28 cellular contexts compared by ENCODE assay signal in the genomic region with DNA sequence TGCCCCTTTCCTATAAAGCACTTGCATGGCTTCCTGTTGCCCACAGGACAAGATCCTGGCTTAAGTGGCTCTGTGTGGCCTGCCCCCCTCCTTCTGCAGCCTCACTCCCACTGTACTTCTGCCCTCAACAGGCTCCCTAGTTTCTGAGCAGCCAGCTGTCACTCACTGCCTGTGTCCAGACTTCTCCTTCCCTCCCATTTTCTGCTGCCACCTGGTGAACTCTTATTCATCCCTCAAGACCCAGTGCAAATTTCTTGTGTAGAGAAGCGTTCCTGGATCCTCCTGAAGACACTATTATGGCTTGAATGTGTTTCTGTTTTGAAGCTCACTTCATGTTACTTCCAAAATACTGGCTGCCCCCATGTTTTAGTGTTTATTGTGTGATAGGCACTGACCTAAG.
"Had no signal": no experiment of that assay in that cellular context is flagged by ENCODE, and none has a peak within 500 bp of the region (broad histone marks: within the 10 kb centered on the region; RNA-seq: fewer than 3 reads in every experiment).

No MANE protein-coding gene starts in this region.

- ATAC-seq: activated CD8-positive, alpha-beta memory T cell treated with anti-CD3 and anti-CD28 coated beads, Interleukin-2, amount 10 ng/mL, durations not matched to agents 7 days and 5 days; activated CD8-positive, alpha-beta T cell treated with anti-CD3 and anti-CD28 coated beads, Interleukin-2, amount 10 ng/mL, durations not matched to agents 7 days and 5 days; activated T-cell treated with anti-CD3 and anti-CD28 coated beads, Interleukin-2, amount 50 U/mL, for 72 hours; left cardiac atrium; left ventricle myocardium superior; natural killer cell; right lobe of liver; stimulated activated naive CD8-positive, alpha-beta T cell treated with anti-CD3 and anti-CD28 coated beads, Interleukin-15, amount 100 ng/mL, for 72 hours; WTC11 had no signal

- H3K36me3 Mint-ChIP-seq: activated CD8-positive, alpha-beta memory T cell treated with anti-CD3 and anti-CD28 coated beads, Interleukin-2, amount 10 ng/mL, durations not matched to agents 7 days and 5 days; natural killer cell; WTC11 had no signal

- H3K4me3 Mint-ChIP-seq: activated CD8-positive, alpha-beta memory T cell treated with anti-CD3 and anti-CD28 coated beads, Interleukin-2, amount 10 ng/mL, durations not matched to agents 7 days and 5 days; activated CD8-positive, alpha-beta T cell treated with anti-CD3 and anti-CD28 coated beads, Interleukin-2, amount 10 ng/mL, durations not matched to agents 7 days and 5 days; activated naive CD4-positive, alpha-beta T cell treated with anti-CD3 and anti-CD28 coated beads for 36 hours; activated T-cell treated with anti-CD3 and anti-CD28 coated beads, Interleukin-2, amount 50 U/mL, for 72 hours; natural killer cell; stimulated activated naive CD8-positive, alpha-beta T cell treated with anti-CD3 and anti-CD28 coated beads, Interleukin-15, amount 100 ng/mL, for 72 hours; WTC11 had no signal

- H3K27ac ChIP-seq: breast epithelium, colonic mucosa, neutrophil, right lobe of liver, skin epidermis, thyroid gland, upper lobe of left lung, vagina had no signal

- H3K4me1 Mint-ChIP-seq: natural killer cell, WTC11 had no signal

- H3K9me3 ChIP-seq: breast epithelium, colonic mucosa, neutrophil, right lobe of liver, thyroid gland, upper lobe of left lung, vagina had no signal

- H3K27me3 ChIP-seq: breast epithelium, colonic mucosa, right lobe of liver, thyroid gland, upper lobe of left lung, vagina had no signal

- DNase-seq: activated CD4-positive, alpha-beta T cell treated with anti-CD3 and anti-CD28 coated beads for 1 hour; activated CD4-positive, alpha-beta T cell treated with anti-CD3 and anti-CD28 coated beads, Interleukin-2, amount 50 U/mL, for 1 hour; activated CD8-positive, alpha-beta memory T cell treated with anti-CD3 and anti-CD28 coated beads, Interleukin-2, amount 10 ng/mL, durations not matched to agents 7 days and 5 days; activated CD8-positive, alpha-beta T cell treated with anti-CD3 and anti-CD28 coated beads, Interleukin-2, amount 10 ng/mL, durations not matched to agents 7 days and 5 days; activated effector memory CD4-positive, alpha-beta T cell treated with anti-CD3 and anti-CD28 coated beads, Interleukin-2, amount 50 U/mL, for 16 hours; activated naive CD4-positive, alpha-beta T cell treated with anti-CD3 and anti-CD28 coated beads for 36 hours; activated T-cell treated with anti-CD3 and anti-CD28 coated beads, Interleukin-2, amount 50 U/mL, for 72 hours; amniotic stem cell; colonic mucosa; effector memory CD4-positive, alpha-beta T cell; glutamatergic neuron; hippocampal formation; left cardiac atrium; left ventricle myocardium superior; natural killer cell; right lobe of liver; stimulated activated CD4-positive, alpha-beta T cell treated with anti-CD3 and anti-CD28 coated beads, Interleukin-12 subunit alpha, Interleukin-12 subunit beta, amount 100 ng/mL, for 4 hours; stimulated activated CD4-positive, alpha-beta T cell treated with anti-CD3 and anti-CD28 coated beads, Interleukin-4, amount 100 ng/mL, for 1 hour; stimulated activated naive CD8-positive, alpha-beta T cell treated with anti-CD3 and anti-CD28 coated beads, Interleukin-15, amount 100 ng/mL, for 72 hours; substantia nigra; T-helper 2 cell; thyroid gland; upper lobe of left lung had no signal

- H3K27me3 Mint-ChIP-seq: activated CD8-positive, alpha-beta memory T cell treated with anti-CD3 and anti-CD28 coated beads, Interleukin-2, amount 10 ng/mL, durations not matched to agents 7 days and 5 days; stimulated activated naive CD8-positive, alpha-beta T cell treated with anti-CD3 and anti-CD28 coated beads, Interleukin-15, amount 100 ng/mL, for 72 hours had no signal

- H3K27ac Mint-ChIP-seq: activated CD8-positive, alpha-beta memory T cell treated with anti-CD3 and anti-CD28 coated beads, Interleukin-2, amount 10 ng/mL, durations not matched to agents 7 days and 5 days; activated CD8-positive, alpha-beta T cell treated with anti-CD3 and anti-CD28 coated beads, Interleukin-2, amount 10 ng/mL, durations not matched to agents 7 days and 5 days; activated naive CD4-positive, alpha-beta T cell treated with anti-CD3 and anti-CD28 coated beads for 36 hours; activated T-cell treated with anti-CD3 and anti-CD28 coated beads, Interleukin-2, amount 50 U/mL, for 72 hours; natural killer cell; stimulated activated naive CD8-positive, alpha-beta T cell treated with anti-CD3 and anti-CD28 coated beads, Interleukin-15, amount 100 ng/mL, for 72 hours; WTC11 had no signal

- H3K4me3 ChIP-seq: breast epithelium, colonic mucosa, right lobe of liver, skin epidermis, thyroid gland, upper lobe of left lung, vagina had no signal

- H3K9me3 Mint-ChIP-seq: activated naive CD4-positive, alpha-beta T cell treated with anti-CD3 and anti-CD28 coated beads for 36 hours; activated T-cell treated with anti-CD3 and anti-CD28 coated beads, Interleukin-2, amount 50 U/mL, for 72 hours; natural killer cell; stimulated activated naive CD8-positive, alpha-beta T cell treated with anti-CD3 and anti-CD28 coated beads, Interleukin-15, amount 100 ng/mL, for 72 hours; WTC11 had no signal

- H3K36me3 ChIP-seq: breast epithelium, colonic mucosa, neutrophil, right lobe of liver, thyroid gland, vagina had no signal

- H3K4me1 ChIP-seq: breast epithelium, colonic mucosa, right lobe of liver, thyroid gland, vagina had no signal
